Comparison of ENCODE assay signal across 14 cellular contexts in genomic region chr10:99788598-99789259, GRCh38.
A peak's percentile ranks its signal among the peaks of the same experiment; 100 is the strongest.
DNase-seq lines count a peak whose midpoint lies in the region; ATAC-seq and TF ChIP-seq lines count a peak whose summit lies in the region.
"Had no signal": no experiment of that assay in that cellular context is flagged by ENCODE, and none has a peak within 500 bp of the region (broad histone marks: within the 10 kb centered on the region; RNA-seq: fewer than 3 reads in every experiment).

No MANE protein-coding gene starts in this region.

- H3K27me3 ChIP-seq in stomach smooth muscle (ENCODE audit: control insufficient read depth in 1 of 2, insufficient read depth in 2 of 2, low read length in 2 of 2): no peaks in the 10 kb centered on the region

- peak overlapping the region; percentile 38 for H3K27ac ChIP-seq in stomach smooth muscle (ENCODE audit: low read length)

- TF ChIP-seq CTCF in choroid plexus epithelial cell (conservative IDR thresholded peaks at IDR 0.05; ENCODE audit: low read depth, low read length): no peak

- no peak overlapping the region for H3K4me3 ChIP-seq in choroid plexus epithelial cell (ENCODE audit: low read depth, low read length)
- H3K4me3 ChIP-seq in stomach smooth muscle (ENCODE audit: low read length in 2 of 2): no peak overlapping the region

- no peaks in the 10 kb centered on the region for H3K9me3 ChIP-seq in stomach smooth muscle (ENCODE audit: control insufficient read depth in 2 of 2, low read length in 2 of 2)

- peaks cover 2% of the 10 kb centered on the region for H3K4me1 ChIP-seq in stomach smooth muscle (ENCODE audit: control insufficient read depth, insufficient read depth, low read length)

- H3K36me3 ChIP-seq in stomach smooth muscle (ENCODE audit: control insufficient read depth in 2 of 2, insufficient read depth in 2 of 2, low read length in 2 of 2): no peaks in the 10 kb centered on the region

- peak overlapping the region in 1 of 2 donors; percentile 26 for H3K9ac ChIP-seq in stomach smooth muscle (ENCODE audit: low read length in 2 of 2)

- ATAC-seq in HG03135 (IDR thresholded peaks at IDR 0.05; ENCODE audit: unreplicated experiment): no peak
- ATAC-seq in HG03460 (IDR thresholded peaks at IDR 0.05; ENCODE audit: unreplicated experiment): no peak
- ATAC-seq: PC-3 had no signal

- peak; percentile 39 for DNase-seq in GOT3 (lab: John Stamatoyannopoulos, UW)
- DNase-seq in choroid plexus epithelial cell (ENCODE audit: low read depth): peak; percentile 50
- peak; percentile 57 for DNase-seq in kidney tubule cell (ENCODE audit: low spot score)
- DNase-seq in NCI-H1930 (lab: John Stamatoyannopoulos, UW): no peak
- no peak for DNase-seq in iPS-NIHi11 (ENCODE audit: low spot score)
- DNase-seq: activated B cell treated with CpG ODN at 0.5 μM for 24 hours; activated gamma-delta T cell; NCI-H1417 treated with DMSO at 0.1 percent for 48 hours; PC-3; stimulated activated CD4-positive, alpha-beta T cell treated with anti-CD3 and anti-CD28 coated beads, Interleukin-2, amount 100 ng/mL, for 24 hours; trophoblast cell had no signal

Comparison
In these comparisons a context has a peak if more than half of its experiments do, and no peak if none do; other contexts are left out.
1. DNase-seq: peak in GOT3 (single experiment), choroid plexus epithelial cell (single experiment) and kidney tubule cell (single experiment); none in NCI-H1930 (0 of 2) and iPS-NIHi11 (single experiment).